28 cellular contexts compared by ENCODE assay signal in the genomic region with DNA sequence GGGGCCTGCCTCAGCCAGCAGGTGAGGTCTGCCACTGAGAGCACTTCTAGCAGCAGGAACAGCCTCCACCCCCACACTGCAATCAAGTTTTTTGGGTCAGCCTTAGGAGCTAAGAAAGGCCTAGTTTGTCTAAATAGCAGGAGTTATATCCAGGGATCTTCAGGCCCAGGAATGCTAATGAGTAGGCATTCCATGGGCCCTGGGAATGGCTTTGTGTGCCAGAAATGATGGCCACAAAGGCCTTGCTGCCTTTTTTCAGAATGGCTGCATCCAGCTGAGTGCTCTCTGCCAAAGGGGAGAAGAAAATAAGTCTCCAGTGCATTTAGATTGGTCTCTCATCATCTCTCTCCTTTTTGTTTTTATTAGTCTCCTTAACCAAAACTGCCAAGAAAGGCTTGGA. TPM values are rescaled to one million over a fixed set of nuclear protein-coding genes. Genes with fewer than 3 reads are reported as not detected.
DNase-seq lines count a peak whose midpoint lies in the region; ATAC-seq, FAIRE-seq and TF ChIP-seq lines count a peak whose summit lies in the region.
"Had no signal": no experiment of that assay in that cellular context is flagged by ENCODE, and none has a peak within 500 bp of the region (broad histone marks: within the 10 kb centered on the region; RNA-seq: fewer than 3 reads in every experiment).

No MANE protein-coding gene starts in this region.

- in situ Hi-C loops in GM12878 (cut with MboI): no loop called here

- no peak for DNase-seq in activated T-cell treated with anti-CD3 and anti-CD28 coated beads, Interleukin-2, amount 50 U/mL, for 24 hours
- no peak for DNase-seq in activated T-cell treated with anti-CD3 and anti-CD28 coated beads, Interleukin-2, amount 50 U/mL, for 48 hours
- no peak for DNase-seq in Karpas-422
- no peak for DNase-seq in GM12878 (ENCODE audit: low read depth, low spot score)
- no peak for DNase-seq in stimulated activated naive CD8-positive, alpha-beta T cell treated with anti-CD3 and anti-CD28 coated beads, Interleukin-15, amount 100 ng/mL, for 72 hours
- no peak for DNase-seq in NCI-H2196 (lab: John Stamatoyannopoulos, UW; ENCODE audit: unreplicated experiment)
- no peak for DNase-seq in CD8-positive, alpha-beta T cell
- DNase-seq: activated CD4-positive, alpha-beta T cell treated with anti-CD3 and anti-CD28 coated beads, Interleukin-2, amount 10 ng/mL, durations not matched to agents 24 days and 14 days; activated CD8-positive, alpha-beta memory T cell treated with anti-CD3 and anti-CD28 coated beads, Interleukin-2, amount 50 U/mL, for 48 hours; CD4-positive, CD25-positive, alpha-beta regulatory T cell; DMS153; dorsolateral prefrontal cortex; GF-D8; heart left ventricle; left cardiac atrium; NCI-H1417 treated with DMSO at 0.1 percent for 48 hours; NCI-H2107; NCI-H510A; Peyer's patch; retina; SJCRH30; stimulated activated CD4-positive, alpha-beta T cell treated with anti-CD3 and anti-CD28 coated beads, Interleukin-4, amount 100 ng/mL, for 1 hour; stimulated activated naive CD4-positive, alpha-beta T cell treated with Interleukin-2 at 50 U/mL for 16 hours; transverse colon had no signal

- BruUV-seq in GM12878 (replicated peaks; lab: Mats Ljungman, UMichigan): no TSS peak

- peaks cover 29% of the 10 kb centered on the region for H4K20me1 ChIP-seq in Karpas-422 (ENCODE audit: insufficient read depth, low read depth, low read length)
- peaks cover 3% of the 10 kb centered on the region; the same call in 1 of the 2 replicates for H4K20me1 ChIP-seq in GM12878 (ENCODE audit: control insufficient read depth, insufficient read depth)

- H3K36me3 ChIP-seq in Karpas-422 (ENCODE audit: insufficient read depth, low read length) (peaks cover 32% of the 10 kb centered on the region; the same call in 1 of the 2 replicates), GM12878 (ENCODE audit: control insufficient read depth in 2 of 2, insufficient read depth in 2 of 2, low read length in 1 of 2) (peaks cover 21 to 22% of the 10 kb centered on the region in 2 experiments)
- H3K36me3 ChIP-seq in CD8-positive, alpha-beta T cell (ENCODE audit: insufficient read depth, low read length): peaks cover 21% of the 10 kb centered on the region

- no peak overlapping the region for H2AFZ ChIP-seq in Karpas-422 (ENCODE audit: low read length)
- no peak overlapping the region for H2AFZ ChIP-seq in GM12878 (ENCODE audit: control insufficient read depth, low read depth, low read length)

- peak overlapping the region; percentile 99 for H3K4me3 Mint-ChIP-seq in activated T-cell treated with anti-CD3 and anti-CD28 coated beads, Interleukin-2, amount 50 U/mL, for 24 hours
- H3K4me3 Mint-ChIP-seq in stimulated activated naive CD8-positive, alpha-beta T cell treated with anti-CD3 and anti-CD28 coated beads, Interleukin-15, amount 100 ng/mL, for 72 hours: no peak overlapping the region
- no peak overlapping the region for H3K4me3 Mint-ChIP-seq in CD8-positive, alpha-beta T cell
- H3K4me3 Mint-ChIP-seq: memory B cell had no signal

- H3K27me3 Mint-ChIP-seq in activated T-cell treated with anti-CD3 and anti-CD28 coated beads, Interleukin-2, amount 50 U/mL, for 24 hours: no peaks in the 10 kb centered on the region
- H3K27me3 Mint-ChIP-seq in stimulated activated naive CD8-positive, alpha-beta T cell treated with anti-CD3 and anti-CD28 coated beads, Interleukin-15, amount 100 ng/mL, for 72 hours: no peaks in the 10 kb centered on the region
- no peaks in the 10 kb centered on the region for H3K27me3 Mint-ChIP-seq in CD8-positive, alpha-beta T cell (ENCODE audit: low read depth)
- H3K27me3 Mint-ChIP-seq: activated CD4-positive, alpha-beta T cell treated with anti-CD3 and anti-CD28 coated beads, Interleukin-2, amount 10 ng/mL, durations not matched to agents 24 days and 14 days; CD4-positive, CD25-positive, alpha-beta regulatory T cell; IgD-negative memory B cell; memory B cell had no signal

- H3K9ac ChIP-seq in Karpas-422 (ENCODE audit: low read length): peak overlapping the region; percentile 83
- peak overlapping the region; percentile 5; the same call in 1 of the 2 replicates for H3K9ac ChIP-seq in GM12878 (ENCODE audit: control insufficient read depth, insufficient read depth, low read length)

- no peak for TF ChIP-seq CTCF in GM12878 (IDR thresholded peaks at IDR 0.05 in 2 of 3, conservative IDR thresholded peaks at IDR 0.05 in 1 of 3; ENCODE audit: control insufficient read depth in 2 of 3, extremely low read depth in 1 of 3, insufficient read depth in 1 of 3, low read depth in 3 of 3, low read length in 3 of 3)
- TF ChIP-seq CTCF in CD8-positive, alpha-beta T cell (IDR thresholded peaks at IDR 0.05): no peak

- POLR2A ChIA-PET in GM12878 (lab: Charles Lee): no interaction called here
- POLR2A ChIA-PET in CD8-positive, alpha-beta T cell (lab: Charles Lee): no interaction called here

- no peaks in the 10 kb centered on the region for H3K9me3 Mint-ChIP-seq in activated T-cell treated with anti-CD3 and anti-CD28 coated beads, Interleukin-2, amount 50 U/mL, for 24 hours
- H3K9me3 Mint-ChIP-seq in stimulated activated naive CD8-positive, alpha-beta T cell treated with anti-CD3 and anti-CD28 coated beads, Interleukin-15, amount 100 ng/mL, for 72 hours: no peaks in the 10 kb centered on the region
- no peaks in the 10 kb centered on the region for H3K9me3 Mint-ChIP-seq in CD8-positive, alpha-beta T cell
- H3K9me3 Mint-ChIP-seq: activated CD4-positive, alpha-beta T cell treated with anti-CD3 and anti-CD28 coated beads, Interleukin-2, amount 10 ng/mL, durations not matched to agents 24 days and 14 days; CD4-positive, CD25-positive, alpha-beta regulatory T cell; IgD-negative memory B cell; memory B cell had no signal

- no peak for TF ChIP-seq RAD21 in GM12878 (IDR thresholded peaks at IDR 0.05; ENCODE audit: insufficient read depth, low read depth, low read length)

- no peak for TF ChIP-seq POLR2A in GM12878 (IDR thresholded peaks at IDR 0.05; ENCODE audit: low read depth, low read length)

- H3K27me3 ChIP-seq in Karpas-422 (ENCODE audit: low read length) (no peaks in the 10 kb centered on the region), GM12878 (replicated peaks in 1 of 2; ENCODE audit: control insufficient read depth in 2 of 2, insufficient read depth in 2 of 2, low read length in 1 of 2) (no peaks in the 10 kb centered on the region)
- no peaks in the 10 kb centered on the region for H3K27me3 ChIP-seq in CD8-positive, alpha-beta T cell (ENCODE audit: insufficient read depth, low read length)
- H3K27me3 ChIP-seq: ascending aorta, dorsolateral prefrontal cortex, heart left ventricle, Peyer's patch, SJCRH30, transverse colon had no signal

- H3K9me3 ChIP-seq in Karpas-422 (ENCODE audit: low read length) (no peaks in the 10 kb centered on the region), GM12878 (replicated peaks; ENCODE audit: control insufficient read depth, insufficient read depth, low read length) (no peaks in the 10 kb centered on the region)
- H3K9me3 ChIP-seq in CD8-positive, alpha-beta T cell (ENCODE audit: low read length): no peaks in the 10 kb centered on the region
- H3K9me3 ChIP-seq: ascending aorta, heart left ventricle, Peyer's patch, SJCRH30, transverse colon had no signal

- TF ChIP-seq EP300 in GM12878 (IDR thresholded peaks at IDR 0.05; ENCODE audit: borderline replicate concordance in 1 of 2, control insufficient read depth in 1 of 2, low read depth in 2 of 2, low read length in 2 of 2): no peak

- RAD21 ChIA-PET in GM12878 (lab: Charles Lee; ENCODE audit: unreplicated experiment): no interaction called here

- peaks cover 95% of the 10 kb centered on the region for H3K36me3 Mint-ChIP-seq in activated T-cell treated with anti-CD3 and anti-CD28 coated beads, Interleukin-2, amount 50 U/mL, for 24 hours (ENCODE audit: low read depth)
- peaks cover 51% of the 10 kb centered on the region for H3K36me3 Mint-ChIP-seq in CD8-positive, alpha-beta T cell

- FAIRE-seq in GM12878 (lab: Jason Lieb, UNC): no peak

- CTCF ChIA-PET in GM12878 (lab: Yijun Ruan, JAX): no interaction called here
- CTCF ChIA-PET in CD8-positive, alpha-beta T cell (lab: Charles Lee): no interaction called here

- H3K4me2 ChIP-seq in Karpas-422 (ENCODE audit: low read depth, low read length, poor library complexity, severe bottlenecking): peak overlapping the region; percentile 89
- H3K4me2 ChIP-seq in GM12878 (ENCODE audit: control insufficient read depth, insufficient read depth): peak overlapping the region; percentile 21; the same call in 1 of the 2 replicates

- SMC1A ChIA-PET in GM12878 (lab: Charles Lee; ENCODE audit: uncharacterized antibody, unreplicated experiment): no interaction called here

- H3K79me2 ChIP-seq in Karpas-422 (ENCODE audit: low read length) (peaks cover 73% of the 10 kb centered on the region), GM12878 (ENCODE audit: control insufficient read depth, insufficient read depth, low read length) (peaks cover 54% of the 10 kb centered on the region)

- H3K4me3 ChIP-seq in Karpas-422 (ENCODE audit: low read length) (0 out of 2 replicates have a peak overlapping the region, but pooled peaks have one; percentile 77), GM12878 (no peak overlapping the region; the same call in 1 of the 2 replicates)
- H3K4me3 ChIP-seq in CD8-positive, alpha-beta T cell (ENCODE audit: low read depth, low read length): no peak overlapping the region
- H3K4me3 ChIP-seq: ascending aorta, heart left ventricle, Peyer's patch, SJCRH30, transverse colon had no signal

- H3K9me2 ChIP-seq in Karpas-422 (replicated peaks; ENCODE audit: insufficient read depth, low read length): no peaks in the 10 kb centered on the region

- H3K4me1 Mint-ChIP-seq in activated T-cell treated with anti-CD3 and anti-CD28 coated beads, Interleukin-2, amount 50 U/mL, for 24 hours (ENCODE audit: low read depth): peaks cover 59% of the 10 kb centered on the region
- H3K4me1 Mint-ChIP-seq in stimulated activated naive CD8-positive, alpha-beta T cell treated with anti-CD3 and anti-CD28 coated beads, Interleukin-15, amount 100 ng/mL, for 72 hours: peaks cover 58% of the 10 kb centered on the region
- H3K4me1 Mint-ChIP-seq in CD8-positive, alpha-beta T cell (ENCODE audit: low read depth): peaks cover 37% of the 10 kb centered on the region

- no peak for ATAC-seq in GM12878
- no peak for ATAC-seq in stimulated activated naive CD8-positive, alpha-beta T cell treated with anti-CD3 and anti-CD28 coated beads, Interleukin-15, amount 100 ng/mL, for 72 hours
- ATAC-seq in CD8-positive, alpha-beta T cell: no peak
- no peak for ATAC-seq in HG03175 (IDR thresholded peaks at IDR 0.05; ENCODE audit: unreplicated experiment)
- ATAC-seq: heart left ventricle, left cardiac atrium had no signal

- peaks cover 60% of the 10 kb centered on the region for H3K4me1 ChIP-seq in Karpas-422 (ENCODE audit: low read length)
- peaks cover 12% of the 10 kb centered on the region for H3K4me1 ChIP-seq in GM12878 (ENCODE audit: control insufficient read depth, insufficient read depth, low read length)
- H3K4me1 ChIP-seq in CD8-positive, alpha-beta T cell (ENCODE audit: insufficient read depth, low read length): peaks cover 34% of the 10 kb centered on the region

- intact Hi-C loops in GM12878 (cut with micrococcal nuclease; ENCODE audit: unreplicated experiment): loop anchor here (5.0 kb wide), 2 partner anchors 58 to 398 kb away; a partner anchor contains a TSS
- intact Hi-C loops in CD8-positive, alpha-beta T cell (cut with DNase I, micrococcal nuclease): loop anchor here in 1 of 2 experiments (5.0 kb wide), 2 partner anchors 233 to 398 kb away; a partner anchor contains a TSS

- peak overlapping the region; percentile 99 for H3K27ac Mint-ChIP-seq in activated T-cell treated with anti-CD3 and anti-CD28 coated beads, Interleukin-2, amount 50 U/mL, for 24 hours
- H3K27ac Mint-ChIP-seq in stimulated activated naive CD8-positive, alpha-beta T cell treated with anti-CD3 and anti-CD28 coated beads, Interleukin-15, amount 100 ng/mL, for 72 hours: peak overlapping the region; percentile 5 to 27
- no peak overlapping the region for H3K27ac Mint-ChIP-seq in CD8-positive, alpha-beta T cell
- H3K27ac Mint-ChIP-seq: activated CD4-positive, alpha-beta T cell treated with anti-CD3 and anti-CD28 coated beads, Interleukin-2, amount 10 ng/mL, durations not matched to agents 24 days and 14 days; CD4-positive, CD25-positive, alpha-beta regulatory T cell; memory B cell had no signal

- H3K27ac ChIP-seq in Karpas-422 (ENCODE audit: low read length) (no peak overlapping the region), GM12878 (ENCODE audit: control insufficient read depth, insufficient read depth) (no peak overlapping the region)
- H3K27ac ChIP-seq in CD8-positive, alpha-beta T cell (ENCODE audit: low read depth, low read length): no peak overlapping the region
- H3K27ac ChIP-seq: ascending aorta, heart left ventricle, Peyer's patch, SJCRH30, transverse colon had no signal

RNA-seq across cellular contexts. Expression of a gene that starts 2.8 kb away (rescaled TPM):
- total RNA-seq in Karpas-422 (2014; rRNA removed; shearing (Covaris generic); ENCODE audit: low replicate concordance): 15.4 and 31.0 TPM in 2 replicates
- total RNA-seq in GM12878 (2013; cell fraction: nucleolus; rRNA removed): 19.4 and 25.8 TPM in 2 replicates
- 64.1 and 64.7 TPM in 2 replicates for total RNA-seq in GM12878 (2014; rRNA removed)
- 64.5 and 74.6 TPM in 2 replicates for total RNA-seq in GM12878 (2014; rRNA removed; fragmentation: Illumina TruSeq; extraction: Trizol)
- 72.1 and 74.7 TPM in 2 replicates for total RNA-seq in GM12878 (2021)
- 19.9 TPM for polyA plus RNA-seq in GM12878 (2011; ENCODE audit: low read depth)
- 50.6 and 56.8 TPM in 2 replicates for polyA plus RNA-seq in GM12878 (2011; rRNA removed)
- polyA plus RNA-seq in GM12878 (2011; cell fraction: cytosol; rRNA removed): 61.1 and 76.2 TPM in 2 replicates
- 23.5 and 31.4 TPM in 2 replicates for polyA plus RNA-seq in GM12878 (2011; cell fraction: nucleus; rRNA removed)
- polyA plus RNA-seq in GM12878 (2012): 25.8 and 30.6 TPM in 2 replicates
- polyA plus RNA-seq in GM12878 (2014; fragmentation: Illumina TruSeq; extraction: Trizol): 73.3 and 82.6 TPM in 2 replicates
- polyA plus RNA-seq in GM12878 (2014; fragmentation: Nextera tagmentation; extraction: Ambion mirVana): 10 to 100 TPM; 43.5 to 64.8 TPM
- polyA plus RNA-seq in GM12878 (2014; rRNA removed): 67.3 and 70.8 TPM in 2 replicates
- polyA plus RNA-seq in GM12878 (2016; fragmentation: Nextera tagmentation; extraction: Ambion mirVana): 10 to 100 TPM; 92.0 to 99.5 TPM
- polyA minus RNA-seq in GM12878 (2011; rRNA and poly(A)+ RNA removed): 29.5 and 38.2 TPM in 2 replicates
- polyA minus RNA-seq in GM12878 (2011; cell fraction: cytosol; rRNA and poly(A)+ RNA removed): 10.6 and 12.8 TPM in 2 replicates
- polyA minus RNA-seq in GM12878 (2011; cell fraction: nucleus; rRNA and poly(A)+ RNA removed): 7.7 and 25.0 TPM in 2 replicates
- total RNA-seq in CD8-positive, alpha-beta T cell: 10 to 100 TPM; 18.9 to 19.5 TPM

RNA-seq across cellular contexts. Expression of a gene that starts 3.1 kb away (rescaled TPM):
- 18.1 and 22.8 TPM in 2 replicates for total RNA-seq in Karpas-422 (2014; rRNA removed; shearing (Covaris generic); ENCODE audit: low replicate concordance)
- total RNA-seq in GM12878 (2013; cell fraction: nucleolus; rRNA removed): 112 and 120 TPM in 2 replicates
- total RNA-seq in GM12878 (2014; rRNA removed) (37.4 and 43.6 TPM in 2 replicates), GM12878 (2014; rRNA removed; fragmentation: Illumina TruSeq; extraction: Trizol) (12.3 and 12.8 TPM in 2 replicates), GM12878 (2021) (37.0 and 40.7 TPM in 2 replicates)
- 14.5 TPM for polyA plus RNA-seq in GM12878 (2011; ENCODE audit: low read depth)
- polyA plus RNA-seq in GM12878 (2011; rRNA removed) (7.9 and 13.2 TPM in 2 replicates), GM12878 (2014; fragmentation: Illumina TruSeq; extraction: Trizol) (21.7 and 25.2 TPM in 2 replicates), GM12878 (2014; fragmentation: Nextera tagmentation; extraction: Ambion mirVana) (10 to 100 TPM; 12.2 to 12.8 TPM), GM12878 (2014; rRNA removed) (15.9 and 18.3 TPM in 2 replicates), GM12878 (2016; fragmentation: Nextera tagmentation; extraction: Ambion mirVana) (10 to 100 TPM; 33.5 to 35.4 TPM)
- 18.4 and 24.1 TPM in 2 replicates for polyA plus RNA-seq in GM12878 (2011; cell fraction: cytosol; rRNA removed)
- 78.0 and 78.6 TPM in 2 replicates for polyA plus RNA-seq in GM12878 (2011; cell fraction: nucleus; rRNA removed)
- polyA plus RNA-seq in GM12878 (2012): 20.2 and 20.5 TPM in 2 replicates
- 25.9 and 28.2 TPM in 2 replicates for polyA minus RNA-seq in GM12878 (2011; rRNA and poly(A)+ RNA removed)
- polyA minus RNA-seq in GM12878 (2011; cell fraction: cytosol; rRNA and poly(A)+ RNA removed): 10.7 and 13.3 TPM in 2 replicates
- polyA minus RNA-seq in GM12878 (2011; cell fraction: nucleus; rRNA and poly(A)+ RNA removed): 23.0 and 39.4 TPM in 2 replicates
- 10 to 100 TPM; 28.2 to 33.5 TPM for total RNA-seq in CD8-positive, alpha-beta T cell

RNA-seq across cellular contexts. Expression of a gene that starts 34.2 kb away (rescaled TPM):
- 0.41 and 1.2 TPM in 2 replicates for total RNA-seq in Karpas-422 (2014; rRNA removed; shearing (Covaris generic); ENCODE audit: low replicate concordance)
- total RNA-seq in GM12878 (2013; cell fraction: nucleolus; rRNA removed): 2.2 TPM in 2 replicates
- 0.22 and 0.73 TPM in 2 replicates for total RNA-seq in GM12878 (2014; rRNA removed)
- 0.22 and 0.23 TPM in 2 replicates for total RNA-seq in GM12878 (2014; rRNA removed; fragmentation: Illumina TruSeq; extraction: Trizol)
- 0.88 and 1.1 TPM in 2 replicates for total RNA-seq in GM12878 (2021)
- 0.20 TPM for polyA plus RNA-seq in GM12878 (2011; ENCODE audit: low read depth)
- 0.07 and 0.10 TPM in 2 replicates for polyA plus RNA-seq in GM12878 (2011; rRNA removed)
- 0.09 and 0.13 TPM in 2 replicates for polyA plus RNA-seq in GM12878 (2011; cell fraction: cytosol; rRNA removed)
- polyA plus RNA-seq in GM12878 (2011; cell fraction: nucleus; rRNA removed): 0.76 and 1.3 TPM in 2 replicates
- polyA plus RNA-seq in GM12878 (2012): 0.28 and 0.64 TPM in 2 replicates
- 0.12 TPM in 1 of 2 replicates, not detected in the other for polyA plus RNA-seq in GM12878 (2014; fragmentation: Illumina TruSeq; extraction: Trizol)
- not detected for polyA plus RNA-seq in GM12878 (2014; fragmentation: Nextera tagmentation; extraction: Ambion mirVana)
- polyA plus RNA-seq in GM12878 (2014; rRNA removed): 0.85 and 1.1 TPM in 2 replicates
- polyA plus RNA-seq in GM12878 (2016; fragmentation: Nextera tagmentation; extraction: Ambion mirVana): under 1 TPM; 0.23 to 0.28 TPM
- 0.21 TPM in 1 of 2 replicates, not detected in the other for polyA minus RNA-seq in GM12878 (2011; rRNA and poly(A)+ RNA removed)
- not detected in 2 replicates for polyA minus RNA-seq in GM12878 (2011; cell fraction: cytosol; rRNA and poly(A)+ RNA removed)
- polyA minus RNA-seq in GM12878 (2011; cell fraction: nucleus; rRNA and poly(A)+ RNA removed): 0.24 and 0.38 TPM in 2 replicates
- total RNA-seq in CD8-positive, alpha-beta T cell: 1 to 10 TPM; 1.2 to 1.6 TPM

RNA-seq across cellular contexts. Expression of a gene that starts 44.4 kb away (rescaled TPM):
- total RNA-seq in Karpas-422 (2014; rRNA removed; shearing (Covaris generic); ENCODE audit: low replicate concordance): 135 and 201 TPM in 2 replicates
- 501 and 589 TPM in 2 replicates for total RNA-seq in GM12878 (2013; cell fraction: nucleolus; rRNA removed)
- total RNA-seq in GM12878 (2014; rRNA removed) (78.7 and 83.0 TPM in 2 replicates), GM12878 (2014; rRNA removed; fragmentation: Illumina TruSeq; extraction: Trizol) (42.8 and 46.8 TPM in 2 replicates), GM12878 (2021) (106 and 107 TPM in 2 replicates)
- 71.2 TPM for polyA plus RNA-seq in GM12878 (2011; ENCODE audit: low read depth)
- polyA plus RNA-seq in GM12878 (2011; rRNA removed) (22.8 and 52.1 TPM in 2 replicates), GM12878 (2014; fragmentation: Illumina TruSeq; extraction: Trizol) (91.1 and 118 TPM in 2 replicates), GM12878 (2014; fragmentation: Nextera tagmentation; extraction: Ambion mirVana) (10 to 100 TPM; 50.6 to 60.2 TPM), GM12878 (2014; rRNA removed) (116 and 124 TPM in 2 replicates), GM12878 (2016; fragmentation: Nextera tagmentation; extraction: Ambion mirVana) (10 to 100 TPM; 34.2 to 41.4 TPM)
- 75.8 and 119 TPM in 2 replicates for polyA plus RNA-seq in GM12878 (2011; cell fraction: cytosol; rRNA removed)
- 476 and 506 TPM in 2 replicates for polyA plus RNA-seq in GM12878 (2011; cell fraction: nucleus; rRNA removed)
- 86.4 and 111 TPM in 2 replicates for polyA plus RNA-seq in GM12878 (2012)
- polyA minus RNA-seq in GM12878 (2011; rRNA and poly(A)+ RNA removed): 130 and 134 TPM in 2 replicates
- 51.9 and 67.2 TPM in 2 replicates for polyA minus RNA-seq in GM12878 (2011; cell fraction: cytosol; rRNA and poly(A)+ RNA removed)
- 237 and 297 TPM in 2 replicates for polyA minus RNA-seq in GM12878 (2011; cell fraction: nucleus; rRNA and poly(A)+ RNA removed)
- total RNA-seq in CD8-positive, alpha-beta T cell: 100 to 1,000 TPM; 146 to 148 TPM

RNA-seq across cellular contexts. Expression of a gene that starts 57.5 kb away (rescaled TPM):
- 122 and 161 TPM in 2 replicates for total RNA-seq in Karpas-422 (2014; rRNA removed; shearing (Covaris generic); ENCODE audit: low replicate concordance)
- 18.7 and 23.4 TPM in 2 replicates for total RNA-seq in GM12878 (2013; cell fraction: nucleolus; rRNA removed)
- total RNA-seq in GM12878 (2014; rRNA removed) (56.2 and 62.2 TPM in 2 replicates), GM12878 (2014; rRNA removed; fragmentation: Illumina TruSeq; extraction: Trizol) (34.8 and 38.1 TPM in 2 replicates), GM12878 (2021) (58.0 and 61.2 TPM in 2 replicates)
- polyA plus RNA-seq in GM12878 (2011; ENCODE audit: low read depth): 16.0 TPM
- polyA plus RNA-seq in GM12878 (2011; rRNA removed) (25.2 and 37.3 TPM in 2 replicates), GM12878 (2014; fragmentation: Illumina TruSeq; extraction: Trizol) (12.1 and 27.8 TPM in 2 replicates), GM12878 (2014; fragmentation: Nextera tagmentation; extraction: Ambion mirVana) (1 to 10 TPM; 1.3 to 9.8 TPM), GM12878 (2014; rRNA removed) (68.7 and 70.2 TPM in 2 replicates), GM12878 (2016; fragmentation: Nextera tagmentation; extraction: Ambion mirVana) (100 to 1,000 TPM; 104 to 114 TPM)
- 55.9 and 62.9 TPM in 2 replicates for polyA plus RNA-seq in GM12878 (2011; cell fraction: cytosol; rRNA removed)
- 31.0 and 31.3 TPM in 2 replicates for polyA plus RNA-seq in GM12878 (2011; cell fraction: nucleus; rRNA removed)
- polyA plus RNA-seq in GM12878 (2012): 27.4 and 42.6 TPM in 2 replicates
- 14.8 and 28.4 TPM in 2 replicates for polyA minus RNA-seq in GM12878 (2011; rRNA and poly(A)+ RNA removed)
- polyA minus RNA-seq in GM12878 (2011; cell fraction: cytosol; rRNA and poly(A)+ RNA removed): 12.7 and 13.4 TPM in 2 replicates
- polyA minus RNA-seq in GM12878 (2011; cell fraction: nucleus; rRNA and poly(A)+ RNA removed): 7.3 and 11.5 TPM in 2 replicates
- total RNA-seq in CD8-positive, alpha-beta T cell: 1 to 10 TPM; 7.9 to 8.1 TPM
